In the genomic region with DNA sequence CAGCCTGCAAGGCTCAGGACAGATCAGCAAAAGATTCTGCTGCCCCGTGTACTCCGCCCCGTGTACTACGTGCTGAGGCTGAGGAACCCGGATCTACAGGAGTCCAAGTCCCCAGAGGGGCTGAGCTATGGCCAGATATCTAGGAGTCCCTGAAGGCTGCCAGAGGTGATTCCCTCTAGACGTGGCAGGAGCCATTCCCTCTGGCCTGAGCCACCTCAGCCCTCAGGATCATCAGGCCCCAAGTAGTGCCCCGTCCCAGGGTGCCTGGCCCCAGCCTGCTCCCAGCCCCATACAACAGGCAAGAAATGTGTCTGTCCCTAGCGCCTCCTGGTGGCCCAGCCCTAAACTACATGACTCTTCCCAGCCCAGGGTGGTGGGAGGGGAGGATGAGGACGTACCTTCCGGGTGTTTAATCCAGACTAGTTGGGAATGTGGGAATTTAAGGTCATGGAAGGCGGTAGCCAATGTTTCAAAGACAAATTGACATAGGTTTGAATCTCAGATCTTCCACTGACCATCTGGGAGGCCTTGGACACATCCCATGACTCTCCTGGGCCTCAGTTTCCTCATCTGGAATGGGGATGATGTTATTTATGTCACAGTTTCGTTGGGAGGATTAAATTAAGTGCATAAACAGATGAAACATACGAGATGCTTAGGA, we compare ENCODE assay signal across 8 cellular contexts. TPM values are rescaled to one million over a fixed set of nuclear protein-coding genes. Genes with fewer than 3 reads are reported as not detected.
A peak's percentile ranks its signal among the peaks of the same experiment; 100 is the strongest.
DNase-seq lines count a peak whose midpoint lies in the region; ATAC-seq and TF ChIP-seq lines count a peak whose summit lies in the region.

No MANE protein-coding gene starts in this region.

- H3K27me3 Mint-ChIP-seq in activated CD8-positive, alpha-beta T cell treated with anti-CD3 and anti-CD28 coated beads for 36 hours: peaks cover 5% of the 10 kb centered on the region

- no peak overlapping the region for H3K27ac Mint-ChIP-seq in activated CD8-positive, alpha-beta T cell treated with anti-CD3 and anti-CD28 coated beads for 36 hours

- POLR2A ChIA-PET in activated CD8-positive, alpha-beta T cell treated with anti-CD3 and anti-CD28 coated beads for 36 hours (lab: Charles Lee): no interaction called here

- no peaks in the 10 kb centered on the region for H3K36me3 ChIP-seq in DND-41 (ENCODE audit: insufficient read depth, low read length)

- CTCF ChIA-PET in activated CD8-positive, alpha-beta T cell treated with anti-CD3 and anti-CD28 coated beads for 36 hours (lab: Charles Lee): interaction anchor here (0.6 to 6.2 kb wide), 8 partner anchors 9 to 277 kb away, joined by 3 to 61 read pairs (median 4); no protein-coding TSS in a partner anchor

- no peaks in the 10 kb centered on the region for H3K79me2 ChIP-seq in DND-41 (ENCODE audit: insufficient read depth, low read length)

- H3K4me3 Mint-ChIP-seq in activated CD8-positive, alpha-beta T cell treated with anti-CD3 and anti-CD28 coated beads for 36 hours: no peak overlapping the region

- ATAC-seq in DND-41 (ENCODE audit: insufficient read depth, low read depth) (peak; percentile 86), HG02885 (IDR thresholded peaks at IDR 0.05; ENCODE audit: poor library complexity, unreplicated experiment) (peak; percentile 70), HG03432 (IDR thresholded peaks at IDR 0.05; ENCODE audit: unreplicated experiment) (no peak)
- ATAC-seq in activated CD8-positive, alpha-beta T cell treated with anti-CD3 and anti-CD28 coated beads for 36 hours: peak; percentile 92

- intact Hi-C loops in activated CD8-positive, alpha-beta T cell treated with anti-CD3 and anti-CD28 coated beads for 36 hours (cut with micrococcal nuclease): loop anchor here (1.0 kb wide), 1 partner anchor 274 kb away; no protein-coding TSS in a partner anchor

- H3K4me1 ChIP-seq in DND-41 (ENCODE audit: insufficient read depth, low read length): peaks cover 7% of the 10 kb centered on the region

- no peaks in the 10 kb centered on the region for H3K27me3 ChIP-seq in DND-41 (ENCODE audit: insufficient read depth, low read length, poor library complexity)

- H3K36me3 Mint-ChIP-seq in activated CD8-positive, alpha-beta T cell treated with anti-CD3 and anti-CD28 coated beads for 36 hours (ENCODE audit: low read depth): no peaks in the 10 kb centered on the region

- peak; percentile 84 for DNase-seq in DND-41
- DNase-seq in NCI-H774 (lab: John Stamatoyannopoulos, UW): peak; percentile 57
- peak; percentile 89 for DNase-seq in activated CD8-positive, alpha-beta T cell treated with anti-CD3 and anti-CD28 coated beads for 36 hours
- DNase-seq in effector CD8-positive, alpha-beta T cell (lab: John Stamatoyannopoulos, UW): peak; percentile 72
- peak; percentile 72 for DNase-seq in midbrain (lab: John Stamatoyannopoulos, UW)
- DNase-seq in stimulated activated CD8-positive, alpha-beta memory T cell treated with anti-CD3 and anti-CD28 coated beads, Interleukin-2, amount 100 ng/mL, for 1 hour (ENCODE audit: low read depth in 2 of 2): peak; percentile 55 to 62

- no peak overlapping the region for H2AFZ ChIP-seq in DND-41 (ENCODE audit: low read depth, low read length)

- no peak overlapping the region for H3K4me3 ChIP-seq in DND-41 (ENCODE audit: low read depth in 1 of 2, low read length in 2 of 2)

- no peak overlapping the region for H3K27ac ChIP-seq in DND-41 (ENCODE audit: low read length)

- no peaks in the 10 kb centered on the region for H4K20me1 ChIP-seq in DND-41 (ENCODE audit: insufficient read depth, low read length)

- no peaks in the 10 kb centered on the region for H3K9me3 ChIP-seq in DND-41 (ENCODE audit: insufficient read depth, low read length, severe bottlenecking)

- peak; percentile 97 for TF ChIP-seq CTCF in DND-41 (IDR thresholded peaks at IDR 0.05; ENCODE audit: borderline replicate concordance, extremely low read depth, low read length, poor library complexity, severe bottlenecking)
- peak; percentile 86 for TF ChIP-seq CTCF in activated CD8-positive, alpha-beta T cell treated with anti-CD3 and anti-CD28 coated beads for 36 hours (IDR thresholded peaks at IDR 0.05)

- H3K4me1 Mint-ChIP-seq in activated CD8-positive, alpha-beta T cell treated with anti-CD3 and anti-CD28 coated beads for 36 hours (ENCODE audit: low read depth): peaks cover 3% of the 10 kb centered on the region

- H3K9ac ChIP-seq in DND-41 (ENCODE audit: low read depth, low read length): no peak overlapping the region

- no peak overlapping the region for H3K4me2 ChIP-seq in DND-41 (ENCODE audit: insufficient read depth, low read length)

- no peaks in the 10 kb centered on the region for H3K9me3 Mint-ChIP-seq in activated CD8-positive, alpha-beta T cell treated with anti-CD3 and anti-CD28 coated beads for 36 hours

RNA-seq across cellular contexts. Expression of a gene that starts 49.4 kb away (rescaled TPM):
- total RNA-seq in activated CD8-positive, alpha-beta T cell treated with anti-CD3 and anti-CD28 coated beads for 36 hours: 10 to 100 TPM; 65.1 to 66.6 TPM
